Comparison of ENCODE assay signal across 8 cellular contexts in genomic region chr17:29807520-29808361, GRCh38.
DNase-seq lines count a peak whose midpoint lies in the region; ATAC-seq lines count a peak whose summit lies in the region.

No MANE protein-coding gene starts in this region.

- H3K27me3 Mint-ChIP-seq in activated CD8-positive, alpha-beta T cell treated with anti-CD3 and anti-CD28 coated beads, Interleukin-2, amount 10 ng/mL, durations not matched to agents 7 days and 5 days (ENCODE audit: low read depth): no peaks in the 10 kb centered on the region

- H2BK15ac ChIP-seq in mesenchymal stem cell (ENCODE audit: low read depth, poor library complexity, severe bottlenecking): no peak overlapping the region

- H3K9ac ChIP-seq in mesenchymal stem cell (ENCODE audit: low read length): no peak overlapping the region

- H3K18ac ChIP-seq in mesenchymal stem cell (ENCODE audit: low read depth in 1 of 2, low read length in 2 of 2): no peak overlapping the region

- peaks cover 4% of the 10 kb centered on the region for H3K4me1 ChIP-seq in effector memory CD4-positive, alpha-beta T cell (ENCODE audit: control insufficient read depth, insufficient read depth, low read length, poor library complexity, severe bottlenecking)
- H3K4me1 ChIP-seq in mesenchymal stem cell (ENCODE audit: control insufficient read depth, insufficient read depth, low read depth, low read length): no peaks in the 10 kb centered on the region

- CTCF ChIA-PET in activated CD8-positive, alpha-beta T cell treated with anti-CD3 and anti-CD28 coated beads, Interleukin-2, amount 10 ng/mL, durations not matched to agents 7 days and 5 days (lab: Charles Lee): interaction anchor here (0.6 to 12.7 kb wide), 33 partner anchors 10 to 362 kb away, joined by 3 to 297 read pairs (median 4); partner anchors contain the start of gene SSH2

- no peak overlapping the region for H4K8ac ChIP-seq in mesenchymal stem cell (ENCODE audit: low read length)

- peaks cover 12% of the 10 kb centered on the region for H3K79me1 ChIP-seq in mesenchymal stem cell (replicated peaks; ENCODE audit: low read length, poor library complexity, severe bottlenecking)

- H3K23ac ChIP-seq in mesenchymal stem cell (ENCODE audit: low read length in 2 of 2): no peak overlapping the region

- WGBS in mesenchymal stem cell: 75% methylated on average over 14 of the region's 14 CpGs

- no peak overlapping the region for H3K4me2 ChIP-seq in mesenchymal stem cell (ENCODE audit: low read length, poor library complexity, severe bottlenecking)

- POLR2A ChIA-PET in activated CD8-positive, alpha-beta T cell treated with anti-CD3 and anti-CD28 coated beads, Interleukin-2, amount 10 ng/mL, durations not matched to agents 7 days and 5 days (lab: Charles Lee): interaction anchor here (0.8 to 1.1 kb wide), 2 partner anchors 122 to 124 kb away, joined by 3 to 5 read pairs; partner anchors contain the start of gene SSH2

- H3K4me3 ChIP-seq in effector memory CD4-positive, alpha-beta T cell (ENCODE audit: insufficient read depth, low read depth, low read length, poor library complexity, severe bottlenecking): no peak overlapping the region
- H3K4me3 ChIP-seq in mesenchymal stem cell (ENCODE audit: insufficient read depth in 1 of 2, low read depth in 1 of 2, low read length in 2 of 2): no peak overlapping the region

- H3K27ac ChIP-seq in effector memory CD4-positive, alpha-beta T cell (ENCODE audit: insufficient read depth, low read length, poor library complexity, severe bottlenecking): no peak overlapping the region
- H3K27ac ChIP-seq in mesenchymal stem cell (ENCODE audit: low read length, poor library complexity, severe bottlenecking): no peak overlapping the region

- no peak overlapping the region for H2AK5ac ChIP-seq in mesenchymal stem cell (ENCODE audit: low read length, severe bottlenecking)

- H3K27ac Mint-ChIP-seq in activated CD8-positive, alpha-beta T cell treated with anti-CD3 and anti-CD28 coated beads, Interleukin-2, amount 10 ng/mL, durations not matched to agents 7 days and 5 days: no peak overlapping the region

- no peak overlapping the region for H2BK120ac ChIP-seq in mesenchymal stem cell (ENCODE audit: low read depth, low read length)

- ATAC-seq in GM21723 (IDR thresholded peaks at IDR 0.05; ENCODE audit: unreplicated experiment): peak; percentile 51
- ATAC-seq in activated CD8-positive, alpha-beta T cell treated with anti-CD3 and anti-CD28 coated beads, Interleukin-2, amount 10 ng/mL, durations not matched to agents 7 days and 5 days: peak; percentile 74
- ATAC-seq in GM21360 (IDR thresholded peaks at IDR 0.05; ENCODE audit: unreplicated experiment): no peak

- peaks cover 21% of the 10 kb centered on the region for H3K4me1 Mint-ChIP-seq in activated CD8-positive, alpha-beta T cell treated with anti-CD3 and anti-CD28 coated beads, Interleukin-2, amount 10 ng/mL, durations not matched to agents 7 days and 5 days (ENCODE audit: low read depth)

- DNase-seq in AG08396 (ENCODE audit: low spot score) (peak; percentile 64), NOMO-1 (lab: John Stamatoyannopoulos, UW; ENCODE audit: unreplicated experiment in 2 of 2) (peak; percentile 55 to 80), mesenchymal stem cell (peak; percentile 75)
- peak; percentile 82 for DNase-seq in activated CD8-positive, alpha-beta T cell treated with anti-CD3 and anti-CD28 coated beads, Interleukin-2, amount 10 ng/mL, durations not matched to agents 7 days and 5 days
- DNase-seq in effector memory CD4-positive, alpha-beta T cell: peak; percentile 35 to 51 (median 42)
- DNase-seq in stimulated activated CD8-positive, alpha-beta memory T cell treated with anti-CD3 and anti-CD28 coated beads, Interleukin-15, amount 100 ng/mL, for 4 hours (ENCODE audit: low read depth in 2 of 2): peak; percentile 5 to 48

- H2BK12ac ChIP-seq in mesenchymal stem cell (ENCODE audit: low read length in 2 of 2): no peak overlapping the region

- H3K36me3 ChIP-seq in effector memory CD4-positive, alpha-beta T cell (ENCODE audit: control insufficient read depth, insufficient read depth, low read length): no peaks in the 10 kb centered on the region
- no peaks in the 10 kb centered on the region for H3K36me3 ChIP-seq in mesenchymal stem cell (ENCODE audit: control insufficient read depth in 1 of 2, insufficient read depth in 2 of 2, low read depth in 1 of 2, low read length in 2 of 2)

- no peak overlapping the region for H3K4ac ChIP-seq in mesenchymal stem cell (ENCODE audit: low read depth in 1 of 2, low read length in 2 of 2)

- no peaks in the 10 kb centered on the region for H3K27me3 ChIP-seq in effector memory CD4-positive, alpha-beta T cell (replicated peaks; ENCODE audit: control insufficient read depth, insufficient read depth, low read length, poor library complexity, severe bottlenecking)
- no peaks in the 10 kb centered on the region for H3K27me3 ChIP-seq in mesenchymal stem cell (ENCODE audit: control insufficient read depth in 1 of 2, insufficient read depth in 1 of 2, low read length in 2 of 2)

- H3K14ac ChIP-seq in mesenchymal stem cell (ENCODE audit: low read length in 2 of 2): no peak overlapping the region

- H2AFZ ChIP-seq in mesenchymal stem cell (ENCODE audit: low read depth, low read length): no peak overlapping the region

- no peaks in the 10 kb centered on the region for H3K36me3 Mint-ChIP-seq in activated CD8-positive, alpha-beta T cell treated with anti-CD3 and anti-CD28 coated beads, Interleukin-2, amount 10 ng/mL, durations not matched to agents 7 days and 5 days (ENCODE audit: low read depth)

- no peaks in the 10 kb centered on the region for H3K9me3 ChIP-seq in effector memory CD4-positive, alpha-beta T cell (ENCODE audit: control insufficient read depth, low read length)
- no peaks in the 10 kb centered on the region for H3K9me3 ChIP-seq in mesenchymal stem cell (ENCODE audit: control insufficient read depth, low read length)

- no peaks in the 10 kb centered on the region for H3K9me3 Mint-ChIP-seq in activated CD8-positive, alpha-beta T cell treated with anti-CD3 and anti-CD28 coated beads, Interleukin-2, amount 10 ng/mL, durations not matched to agents 7 days and 5 days (ENCODE audit: insufficient read depth)

- H3K4me3 Mint-ChIP-seq in activated CD8-positive, alpha-beta T cell treated with anti-CD3 and anti-CD28 coated beads, Interleukin-2, amount 10 ng/mL, durations not matched to agents 7 days and 5 days: no peak overlapping the region

- H4K91ac ChIP-seq in mesenchymal stem cell (ENCODE audit: low read length): no peak overlapping the region

- no peak overlapping the region for H2BK5ac ChIP-seq in mesenchymal stem cell (ENCODE audit: low read depth, low read length, poor library complexity, severe bottlenecking)

Comparison
In these comparisons a context has a peak if more than half of its experiments do, and no peak if none do; other contexts are left out.
1. DNase-seq: peak in every context shown above with its lines; median percentile 82 in activated CD8-positive, alpha-beta T cell treated with anti-CD3 and anti-CD28 coated beads, Interleukin-2, amount 10 ng/mL, durations not matched to agents 7 days and 5 days; 75 in mesenchymal stem cell; 68 in NOMO-1; 64 in AG08396; 42 in effector memory CD4-positive, alpha-beta T cell; 26 in stimulated activated CD8-positive, alpha-beta memory T cell treated with anti-CD3 and anti-CD28 coated beads, Interleukin-15, amount 100 ng/mL, for 4 hours.